ENCODE assay signal across 24 cellular contexts in genomic region chr22:49480340-49480739, GRCh38.
"Had no signal": no experiment of that assay in that cellular context is flagged by ENCODE, and none has a peak within 500 bp of the region (broad histone marks: within the 10 kb centered on the region; RNA-seq: fewer than 3 reads in every experiment).

No MANE protein-coding gene starts in this region.

- H3K4me1 ChIP-seq: adrenal gland had no signal

- DNase-seq: activated CD4-positive, alpha-beta memory T cell treated with anti-CD3 and anti-CD28 coated beads, Interleukin-2, amount 10 ng/mL, durations not matched to agents 7 days and 5 days; activated CD4-positive, alpha-beta T cell treated with anti-CD3 and anti-CD28 coated beads, Interleukin-2, amount 50 U/mL, for 1 hour; activated CD4-positive, CD25-positive, alpha-beta regulatory T cell; activated CD8-positive, alpha-beta memory T cell treated with anti-CD3 and anti-CD28 coated beads, Interleukin-2, amount 50 U/mL, for 4 hours; activated naive CD4-positive, alpha-beta T cell treated with anti-CD3 and anti-CD28 coated beads, Interleukin-2, amount 50 U/mL, for 16 hours; activated naive CD8-positive, alpha-beta T cell treated with anti-CD3 and anti-CD28 coated beads, Interleukin-2, amount 10 ng/mL, durations not matched to agents 7 days and 5 days; adrenal gland; anterior cingulate cortex; caudate nucleus; KG1; NCI-H1048; NCI-H146; NCI-H187 treated with DMSO at 0.1 percent for 48 hours; NCI-H2081 treated with DMSO at 0.1 percent for 48 hours; NCI-H510A treated with DMSO at 0.1 percent for 48 hours; NCI-H69; NK-92 treated with Interleukin-12 subunit alpha and Interleukin-12 subunit beta, amount 100 ng/mL, for 24 hours; OCI-M1; RPMI8226; T-cell; T-helper 2 cell; T1000 had no signal

- H3K9me3 ChIP-seq: adrenal gland, breast epithelium had no signal

- H3K4me3 Mint-ChIP-seq: activated CD4-positive, alpha-beta memory T cell treated with anti-CD3 and anti-CD28 coated beads, Interleukin-2, amount 10 ng/mL, durations not matched to agents 7 days and 5 days; activated naive CD8-positive, alpha-beta T cell treated with anti-CD3 and anti-CD28 coated beads, Interleukin-2, amount 10 ng/mL, durations not matched to agents 7 days and 5 days; T-cell had no signal

- H3K36me3 ChIP-seq: adrenal gland, breast epithelium had no signal

- H3K4me3 ChIP-seq: adrenal gland, breast epithelium, SK-N-MC had no signal

- H3K36me3 Mint-ChIP-seq: activated naive CD8-positive, alpha-beta T cell treated with anti-CD3 and anti-CD28 coated beads, Interleukin-2, amount 10 ng/mL, durations not matched to agents 7 days and 5 days; T-cell had no signal

- H3K27ac ChIP-seq: adrenal gland, breast epithelium, SK-N-MC had no signal

- H3K4me1 Mint-ChIP-seq: activated CD4-positive, alpha-beta memory T cell treated with anti-CD3 and anti-CD28 coated beads, Interleukin-2, amount 10 ng/mL, durations not matched to agents 7 days and 5 days; activated naive CD8-positive, alpha-beta T cell treated with anti-CD3 and anti-CD28 coated beads, Interleukin-2, amount 10 ng/mL, durations not matched to agents 7 days and 5 days had no signal

- H3K27ac Mint-ChIP-seq: activated CD4-positive, alpha-beta memory T cell treated with anti-CD3 and anti-CD28 coated beads, Interleukin-2, amount 10 ng/mL, durations not matched to agents 7 days and 5 days; activated naive CD8-positive, alpha-beta T cell treated with anti-CD3 and anti-CD28 coated beads, Interleukin-2, amount 10 ng/mL, durations not matched to agents 7 days and 5 days; T-cell had no signal
